In genomic region chr1:197519741-197520334, GRCh38 we compare ENCODE assay signal across 8 cellular contexts.
DNase-seq lines count a peak whose midpoint lies in the region; ATAC-seq and TF ChIP-seq lines count a peak whose summit lies in the region.

No MANE protein-coding gene starts in this region.

- H3K27me3 ChIP-seq in hepatocyte: no peaks in the 10 kb centered on the region
- no peaks in the 10 kb centered on the region for H3K27me3 ChIP-seq in transverse colon

- no peak overlapping the region for H3K27ac Mint-ChIP-seq in CD14-positive monocyte

- intact Hi-C loops in CD14-positive monocyte (cut with micrococcal nuclease): loop anchor here (5.0 kb wide), 2 partner anchors 402 to 947 kb away; no protein-coding TSS in a partner anchor
- intact Hi-C loops in transverse colon (cut with DNase I; ENCODE audit: low total_unique reads): no loop called here

- H3K27ac ChIP-seq in hepatocyte (no peak overlapping the region), transverse colon (no peak overlapping the region)

- TF ChIP-seq CTCF in CD14-positive monocyte (IDR thresholded peaks at IDR 0.05): peak; percentile 61
- peak; percentile 45 for TF ChIP-seq CTCF in hepatocyte (IDR thresholded peaks at IDR 0.05; ENCODE audit: poor library complexity)
- no peak for TF ChIP-seq CTCF in transverse colon (IDR thresholded peaks at IDR 0.05)

- H3K4me3 ChIP-seq in hepatocyte: no peak overlapping the region
- no peak overlapping the region for H3K4me3 ChIP-seq in transverse colon

- in situ Hi-C loops in transverse colon (cut with MboI; ENCODE audit: low pct_ligation_motif_present in 1 of 4, low pct_unique_long_range_greater_than_20kb in 1 of 4, low sequenced_read_pairs in 3 of 4): loop anchor here in 1 of 4 donors (10.0 kb wide), 1 partner anchor 405 kb away; no protein-coding TSS in a partner anchor

- no peak for TF ChIP-seq POLR2A in transverse colon (IDR thresholded peaks at IDR 0.05)

- no peaks in the 10 kb centered on the region for H3K9me2 ChIP-seq in hepatocyte (replicated peaks; ENCODE audit: insufficient read depth)

- no peak overlapping the region for H3K4me2 ChIP-seq in hepatocyte

- no peak overlapping the region for H3K4me3 Mint-ChIP-seq in CD14-positive monocyte

- H3K79me2 ChIP-seq in hepatocyte: no peaks in the 10 kb centered on the region

- TF ChIP-seq EP300 in transverse colon (IDR thresholded peaks at IDR 0.05; ENCODE audit: low read depth): no peak

- no peak overlapping the region for H2AFZ ChIP-seq in hepatocyte

- H4K20me1 ChIP-seq in hepatocyte (ENCODE audit: insufficient read depth, poor library complexity, severe bottlenecking): no peaks in the 10 kb centered on the region

- no peaks in the 10 kb centered on the region for H3K4me1 Mint-ChIP-seq in CD14-positive monocyte

- H3K4me1 ChIP-seq in hepatocyte (ENCODE audit: insufficient read depth) (no peaks in the 10 kb centered on the region), transverse colon (no peaks in the 10 kb centered on the region)

- peak; percentile 40 for ATAC-seq in GM21619 (IDR thresholded peaks at IDR 0.05; ENCODE audit: unreplicated experiment)
- no peak for ATAC-seq in GM18909 (IDR thresholded peaks at IDR 0.05; ENCODE audit: poor library complexity, unreplicated experiment)

- peaks cover 0 to 3% of the 10 kb centered on the region in 2 donors for H3K36me3 Mint-ChIP-seq in CD14-positive monocyte

- H3K9me3 ChIP-seq in hepatocyte (ENCODE audit: low read depth): no peaks in the 10 kb centered on the region
- H3K9me3 ChIP-seq in transverse colon: no peaks in the 10 kb centered on the region

- no peak for DNase-seq in CD14-positive monocyte (ENCODE audit: low spot score)
- peak; percentile 19 for DNase-seq in RPMI8226
- peak; percentile 6 for DNase-seq in hepatocyte (ENCODE audit: low spot score)
- no peak for DNase-seq in transverse colon
- no peak for DNase-seq in T-helper 9 cell
- DNase-seq in activated effector memory CD4-positive, alpha-beta T cell treated with Interleukin-2 at 50 U/mL for 16 hours: no peak

- 100% methylated on average over 1 of the region's 1 CpG for WGBS in hepatocyte (ENCODE audit: low lambda C conversion rate, missing lambda C conversion rate)
- 96 to 100% methylated on average over 1 of the region's 1 CpG for WGBS in transverse colon (ENCODE audit: low coverage in 1 of 2), 2 donors

- H3K9me3 Mint-ChIP-seq in CD14-positive monocyte: no peaks in the 10 kb centered on the region

- H3K36me3 ChIP-seq in hepatocyte (replicated peaks; ENCODE audit: insufficient read depth, low read depth) (no peaks in the 10 kb centered on the region), transverse colon (no peaks in the 10 kb centered on the region)

- no peaks in the 10 kb centered on the region for H3K27me3 Mint-ChIP-seq in CD14-positive monocyte (ENCODE audit: low read depth in 3 of 3)

Comparison
In these comparisons a context has a peak if more than half of its experiments do, and no peak if none do; other contexts are left out.
1. DNase-seq: peak in RPMI8226 (single experiment) and hepatocyte (single experiment); none in CD14-positive monocyte (single experiment), transverse colon (single experiment), T-helper 9 cell (single experiment) and activated effector memory CD4-positive, alpha-beta T cell treated with Interleukin-2 at 50 U/mL for 16 hours (single experiment).
2. CTCF ChIP-seq: peak in CD14-positive monocyte (single experiment) and hepatocyte (single experiment); none in transverse colon (0 of 5).